8 cellular contexts compared by ENCODE assay signal in genomic region chr1:225454733-225455132, GRCh38. TPM values are rescaled to one million over a fixed set of nuclear protein-coding genes. Genes with fewer than 3 reads are reported as not detected.
DNase-seq lines count a peak whose midpoint lies in the region; ATAC-seq, FAIRE-seq and TF ChIP-seq lines count a peak whose summit lies in the region.

No MANE protein-coding gene starts in this region.

- no TSS peak for BruUV-seq in endothelial cell of umbilical vein (replicated peaks; lab: Mats Ljungman, UMichigan)

- in situ Hi-C loops in HAP-1 (cut with MboI; ENCODE audit: low sequenced_read_pairs), result no loop called here

- peaks cover 0 to 26% (median 18%) of the 10 kb centered on the region in 11 experiments; a peak in 16 of 22 replicates for H3K9me3 ChIP-seq in BLaER1 treated with 17β-estradiol and CSF1 and Interleukin-3, amounts not matched to agents 10 nM and 100 nM (replicated peaks in 1 of 11)
- no peaks in the 10 kb centered on the region for H3K9me3 ChIP-seq in endothelial cell of umbilical vein (replicated peaks; ENCODE audit: control insufficient read depth, insufficient read depth, low read length)
- H3K9me3 ChIP-seq in small intestine (ENCODE audit: control insufficient read depth, low read depth), result no peaks in the 10 kb centered on the region
- H3K9me3 ChIP-seq in HAP-1, result 0 out of 2 replicates have a peak, but pooled peaks cover 3% of the 10 kb centered on the region

- H3K9me1 ChIP-seq in endothelial cell of umbilical vein (replicated peaks; ENCODE audit: control insufficient read depth, extremely low read depth, insufficient read depth, low read length), result no peaks in the 10 kb centered on the region

- H3K36me3 ChIP-seq in BLaER1 treated with 17β-estradiol and CSF1 and Interleukin-3, amounts not matched to agents 10 nM and 100 nM, result no peaks in the 10 kb centered on the region
- H3K36me3 ChIP-seq in endothelial cell of umbilical vein (ENCODE audit: control insufficient read depth in 2 of 2, extremely low read depth in 1 of 2, insufficient read depth in 2 of 2, low read length in 2 of 2) (no peaks in the 10 kb centered on the region), small intestine (ENCODE audit: control insufficient read depth in 2 of 2, insufficient read depth in 2 of 2, low read length in 2 of 2) (no peaks in the 10 kb centered on the region), HAP-1 (replicated peaks) (no peaks in the 10 kb centered on the region)

- peaks cover 21 to 82% (median 52%) of the 10 kb centered on the region in 10 experiments for H3K4me1 ChIP-seq in BLaER1 treated with 17β-estradiol and CSF1 and Interleukin-3, amounts not matched to agents 10 nM and 100 nM
- H3K4me1 ChIP-seq in endothelial cell of umbilical vein (ENCODE audit: control insufficient read depth, extremely low read depth, insufficient read depth, low read length) (peaks cover 10% of the 10 kb centered on the region), small intestine (ENCODE audit: control insufficient read depth in 2 of 2, insufficient read depth in 1 of 2, low read depth in 1 of 2, low read length in 1 of 2) (no peaks in the 10 kb centered on the region), HAP-1 (no peaks in the 10 kb centered on the region)

- H3K27ac ChIP-seq in BLaER1 treated with 17β-estradiol and CSF1 and Interleukin-3, amounts not matched to agents 10 nM and 100 nM, result peak overlapping the region; percentile 11 to 74 (median 51); a peak in 17 of 22 replicates
- H3K27ac ChIP-seq in endothelial cell of umbilical vein (ENCODE audit: insufficient read depth, low read depth, low read length) (no peak overlapping the region), small intestine (ENCODE audit: low read depth in 1 of 2, low read length in 1 of 2) (peak overlapping the region in 1 of 2 donors; percentile 19)

- dilution Hi-C loops in endothelial cell of umbilical vein (cut with MboI; ENCODE audit: extremely low pct_ligation_motif_present, low sequenced_read_pairs), result no loop called here

- no peak for TF ChIP-seq POLR2A in endothelial cell of umbilical vein (IDR thresholded peaks at IDR 0.05; ENCODE audit: low read depth, low read length)

- POLR2A ChIA-PET in endothelial cell of umbilical vein (lab: Charles Lee), result no interaction called here

- H3K27me3 ChIP-seq in BLaER1 treated with 17β-estradiol and CSF1 and Interleukin-3, amounts not matched to agents 10 nM and 100 nM, result no peaks in the 10 kb centered on the region
- H3K27me3 ChIP-seq in endothelial cell of umbilical vein (ENCODE audit: control insufficient read depth in 2 of 2, insufficient read depth in 2 of 2, low read length in 2 of 2) (no peaks in the 10 kb centered on the region), small intestine (ENCODE audit: control insufficient read depth in 2 of 2, insufficient read depth in 2 of 2, low read length in 2 of 2) (no peaks in the 10 kb centered on the region), HAP-1 (ENCODE audit: low read depth) (no peaks in the 10 kb centered on the region)

- no peak overlapping the region for H2AFZ ChIP-seq in endothelial cell of umbilical vein (ENCODE audit: low read depth, low read length)

- H3K79me2 ChIP-seq in endothelial cell of umbilical vein (ENCODE audit: control insufficient read depth, insufficient read depth, low read length), result no peaks in the 10 kb centered on the region

- H3K4me2 ChIP-seq in BLaER1 treated with 17β-estradiol and CSF1 and Interleukin-3, amounts not matched to agents 10 nM and 100 nM, result peak overlapping the region in 9 of 11 experiments; percentile 15 to 81 (median 63); a peak in 16 of 22 replicates
- no peak overlapping the region for H3K4me2 ChIP-seq in endothelial cell of umbilical vein (ENCODE audit: insufficient read depth, low read length)

- CTCF ChIA-PET in endothelial cell of umbilical vein (lab: Charles Lee), result interaction anchor here (1.2 kb wide), 1 partner anchor 13 kb away, joined by 3 read pairs; no protein-coding TSS in a partner anchor

- no peaks in the 10 kb centered on the region for H4K20me1 ChIP-seq in BLaER1 treated with 17β-estradiol and CSF1 and Interleukin-3, amounts not matched to agents 10 nM and 100 nM
- no peaks in the 10 kb centered on the region for H4K20me1 ChIP-seq in endothelial cell of umbilical vein (replicated peaks; ENCODE audit: control insufficient read depth, extremely low read depth, insufficient read depth, low read length)

- intact Hi-C loops in endothelial cell of umbilical vein (cut with micrococcal nuclease), result no loop called here

- peak; percentile 84 for ATAC-seq in HG02798 (IDR thresholded peaks at IDR 0.05; ENCODE audit: poor library complexity, unreplicated experiment)
- ATAC-seq in HG02840 (IDR thresholded peaks at IDR 0.05; ENCODE audit: low FRiP score, unreplicated experiment), result no peak

- WGBS in small intestine, 3 donors, result 26 to 41% (median 26%) methylated on average over 5 of the region's 5 CpGs

- H3K9ac ChIP-seq in BLaER1 treated with 17β-estradiol and CSF1 and Interleukin-3, amounts not matched to agents 10 nM and 100 nM, result peak overlapping the region in 8 of 11 experiments; percentile 2 to 56 (median 38); a peak in 7 of 22 replicates
- no peak overlapping the region for H3K9ac ChIP-seq in endothelial cell of umbilical vein (replicated peaks; ENCODE audit: extremely low read depth, insufficient read depth, low read length)

- H3K4me3 ChIP-seq in BLaER1 treated with 17β-estradiol and CSF1 and Interleukin-3, amounts not matched to agents 10 nM and 100 nM, result no peak overlapping the region
- no peak overlapping the region for H3K4me3 ChIP-seq in endothelial cell of umbilical vein (replicated peaks in 1 of 3; ENCODE audit: insufficient read depth in 1 of 3, low read depth in 1 of 3, low read length in 3 of 3)
- H3K4me3 ChIP-seq in small intestine (ENCODE audit: low read depth in 1 of 2, low read length in 2 of 2), result no peak overlapping the region
- H3K4me3 ChIP-seq in HAP-1, result no peak overlapping the region

- peak; percentile 94 for FAIRE-seq in endothelial cell of umbilical vein (lab: Jason Lieb, UNC)
- FAIRE-seq in small intestine (lab: Jason Lieb, UNC), result no peak
- no peak for FAIRE-seq in D721Med (lab: Jason Lieb, UNC)

- peak; percentile 56 for DNase-seq in activated CD4-positive, CD25-positive, alpha-beta regulatory T cell treated with anti-CD3 and anti-CD28 coated beads, Interleukin-2, amount 50 U/mL, for 72 hours
- DNase-seq in endothelial cell of umbilical vein (ENCODE audit: low read depth, low spot score), result peak; percentile 75
- peak; percentile 56 for DNase-seq in small intestine
- DNase-seq in HAP-1 (ENCODE audit: low spot score in 2 of 2), result no peak
- no peak for DNase-seq in D721Med (ENCODE audit: insufficient read length, low spot score)

- TF ChIP-seq CTCF in endothelial cell of umbilical vein (IDR thresholded peaks at IDR 0.05; ENCODE audit: extremely low read depth in 1 of 2, insufficient read depth in 1 of 2, low read depth in 1 of 2, low read length in 2 of 2), result no peak
- TF ChIP-seq CTCF in D721Med (IDR thresholded peaks at IDR 0.05; ENCODE audit: insufficient read depth, missing control alignments), result no peak

TF ChIP-seq in endothelial cell of umbilical vein, 7 proteins besides CTCF, POLR2A, EP300 and RAD21:
- TF ChIP-seq POLR2AphosphoS5 (IDR thresholded peaks at IDR 0.05; ENCODE audit: insufficient read depth, low read depth, low read length) (no peak), JUN (IDR thresholded peaks at IDR 0.05; ENCODE audit: borderline replicate concordance, insufficient read depth, insufficient read length, low read depth) (peak; percentile 41), GATA2 (IDR thresholded peaks at IDR 0.05; ENCODE audit: insufficient read depth, insufficient read length, low read depth, low read length) (no peak), EZH2 (IDR thresholded peaks at IDR 0.05; ENCODE audit: borderline replicate concordance, low read depth, low read length, severe bottlenecking) (no peak), MAX (IDR thresholded peaks at IDR 0.05; ENCODE audit: insufficient read depth, insufficient read length) (no peak), MYC (IDR thresholded peaks at IDR 0.05; ENCODE audit: low read depth, low read length) (no peak), FOS (IDR thresholded peaks at IDR 0.05; ENCODE audit: borderline replicate concordance, insufficient read depth, low read length) (peak; percentile 83)

RNA-seq across cellular contexts. Expression of gene LBR, which starts 26.9 kb away (rescaled TPM):
- total RNA-seq in endothelial cell of umbilical vein, result 107 and 119 TPM in 2 replicates
- polyA plus RNA-seq in endothelial cell of umbilical vein (49.9 and 53.9 TPM in 2 replicates), small intestine (10 to 100 TPM in 1 of 3 donors, 1 to 10 TPM in 2; 7.3 to 64.9 (median 9.4) TPM)
- 31.6 and 32.5 TPM in 2 replicates for polyA plus RNA-seq in endothelial cell of umbilical vein (2011; cell fraction: cytosol; rRNA removed)
- polyA plus RNA-seq in endothelial cell of umbilical vein (2011; cell fraction: nucleus; rRNA removed), result 61.2 and 66.7 TPM in 2 replicates
- polyA plus RNA-seq in endothelial cell of umbilical vein (2012), result 28.3 and 55.2 TPM in 2 replicates
- polyA minus RNA-seq in endothelial cell of umbilical vein, result 83.4 and 86.8 TPM in 2 replicates
- polyA minus RNA-seq in endothelial cell of umbilical vein (2011; cell fraction: cytosol; rRNA and poly(A)+ RNA removed), result 25.3 TPM
- 53.2 and 76.4 TPM in 2 replicates for polyA minus RNA-seq in endothelial cell of umbilical vein (2011; cell fraction: nucleus; rRNA and poly(A)+ RNA removed)

Comparison
In these comparisons a context has a peak if more than half of its experiments do, and no peak if none do; other contexts are left out.
1. DNase-seq: peak in activated CD4-positive, CD25-positive, alpha-beta regulatory T cell treated with anti-CD3 and anti-CD28 coated beads, Interleukin-2, amount 50 U/mL, for 72 hours (single experiment), endothelial cell of umbilical vein (single experiment) and small intestine (single experiment); none in HAP-1 (0 of 2) and D721Med (single experiment).